8 cellular contexts compared by ENCODE assay signal in the genomic region with DNA sequence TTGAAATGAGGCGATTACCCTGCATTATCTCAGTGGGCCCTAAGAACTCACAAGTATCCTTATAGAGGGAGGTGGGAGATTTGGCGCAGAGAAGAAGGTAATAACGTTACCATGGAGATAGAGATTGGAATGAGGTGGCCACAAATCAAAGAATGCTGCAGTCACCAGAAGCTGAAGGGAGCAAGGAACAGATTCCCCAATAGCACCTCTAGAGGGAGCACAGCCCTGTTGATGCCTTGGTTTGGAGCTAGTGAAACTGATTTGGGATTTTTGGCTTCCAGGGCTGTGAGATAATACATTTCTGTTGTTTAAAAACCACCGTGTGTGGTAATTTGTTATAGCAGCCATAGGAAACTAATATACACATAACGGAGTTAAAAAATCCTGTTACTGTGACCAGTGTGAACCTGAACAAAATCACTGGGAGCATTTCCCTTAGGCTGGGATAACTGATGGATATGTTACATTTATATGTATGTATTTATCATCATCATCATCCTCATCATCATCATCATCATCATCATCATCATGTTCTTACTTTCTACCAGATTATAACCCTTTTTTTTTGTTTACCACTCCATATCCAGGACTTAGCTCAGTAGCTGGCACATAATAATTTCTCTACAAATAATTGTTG.
DNase-seq lines count a peak whose midpoint lies in the region; ATAC-seq and TF ChIP-seq lines count a peak whose summit lies in the region.

No MANE protein-coding gene starts in this region.

- no peak overlapping the region for H3K4me3 Mint-ChIP-seq in activated T-helper 17 cell treated with anti-CD3 and anti-CD28 coated beads, Interleukin-2, amount 50 U/mL, for 72 hours
- no peak overlapping the region for H3K4me3 Mint-ChIP-seq in activated naive CD8-positive, alpha-beta T cell treated with anti-CD3 and anti-CD28 coated beads, Interleukin-2, amount 50 U/mL, for 24 hours

- no peaks in the 10 kb centered on the region for H3K27me3 ChIP-seq in uterus

- peak; percentile 68 for ATAC-seq in HG02642 (IDR thresholded peaks at IDR 0.05; ENCODE audit: poor library complexity, unreplicated experiment)
- ATAC-seq in activated T-helper 17 cell treated with anti-CD3 and anti-CD28 coated beads, Interleukin-2, amount 50 U/mL, for 72 hours (replicated peaks), result no peak
- ATAC-seq in activated naive CD8-positive, alpha-beta T cell treated with anti-CD3 and anti-CD28 coated beads, Interleukin-2, amount 50 U/mL, for 24 hours, result no peak

- no peaks in the 10 kb centered on the region for H3K36me3 ChIP-seq in uterus

- H3K27ac Mint-ChIP-seq in activated T-helper 17 cell treated with anti-CD3 and anti-CD28 coated beads, Interleukin-2, amount 50 U/mL, for 72 hours, result no peak overlapping the region
- H3K27ac Mint-ChIP-seq in activated naive CD8-positive, alpha-beta T cell treated with anti-CD3 and anti-CD28 coated beads, Interleukin-2, amount 50 U/mL, for 24 hours, result no peak overlapping the region

- H3K9me3 Mint-ChIP-seq in activated T-helper 17 cell treated with anti-CD3 and anti-CD28 coated beads, Interleukin-2, amount 50 U/mL, for 72 hours, result peaks cover 6% of the 10 kb centered on the region
- peaks cover 6% of the 10 kb centered on the region for H3K9me3 Mint-ChIP-seq in activated naive CD8-positive, alpha-beta T cell treated with anti-CD3 and anti-CD28 coated beads, Interleukin-2, amount 50 U/mL, for 24 hours

- intact Hi-C loops in uterus (cut with DNase I; ENCODE audit: low total_unique reads), result loop anchor here (10.0 kb wide), 1 partner anchor 427 kb away; no protein-coding TSS in a partner anchor

- TF ChIP-seq POLR2A in uterus (IDR thresholded peaks at IDR 0.05), result no peak

- DNase-seq in GM12865 (ENCODE audit: low read depth) (peak; percentile 46), NCI-H146 treated with DMSO at 0.1 percent for 48 hours (lab: John Stamatoyannopoulos, UW; ENCODE audit: unreplicated experiment) (peak; percentile 45), astrocyte of the hippocampus (ENCODE audit: low read depth, low spot score) (peak; percentile 83), islet precursor cell (peak; percentile 85), uterus (peak; percentile 22 to 31)
- DNase-seq in activated naive CD8-positive, alpha-beta T cell treated with anti-CD3 and anti-CD28 coated beads, Interleukin-2, amount 50 U/mL, for 24 hours, result no peak

- H3K4me3 ChIP-seq in GM12865 (ENCODE audit: low read depth, low read length), result no peak overlapping the region
- H3K4me3 ChIP-seq in uterus, result no peak overlapping the region

- H3K36me3 Mint-ChIP-seq in activated T-helper 17 cell treated with anti-CD3 and anti-CD28 coated beads, Interleukin-2, amount 50 U/mL, for 72 hours (ENCODE audit: low read depth), result no peaks in the 10 kb centered on the region
- no peaks in the 10 kb centered on the region for H3K36me3 Mint-ChIP-seq in activated naive CD8-positive, alpha-beta T cell treated with anti-CD3 and anti-CD28 coated beads, Interleukin-2, amount 50 U/mL, for 24 hours (ENCODE audit: low read depth)

- peaks cover 0 to 5% of the 10 kb centered on the region in 2 donors for H3K4me1 ChIP-seq in uterus

- no peaks in the 10 kb centered on the region for H3K9me3 ChIP-seq in uterus

- no peaks in the 10 kb centered on the region for H3K4me1 Mint-ChIP-seq in activated T-helper 17 cell treated with anti-CD3 and anti-CD28 coated beads, Interleukin-2, amount 50 U/mL, for 72 hours
- no peaks in the 10 kb centered on the region for H3K4me1 Mint-ChIP-seq in activated naive CD8-positive, alpha-beta T cell treated with anti-CD3 and anti-CD28 coated beads, Interleukin-2, amount 50 U/mL, for 24 hours

- TF ChIP-seq CTCF in GM12865 (IDR thresholded peaks at IDR 0.05; ENCODE audit: insufficient read depth, low read depth, low read length, missing control alignments) (peak; percentile 66), uterus (IDR thresholded peaks at IDR 0.05) (peak; percentile 44 to 67 (median 54))

- H3K27ac ChIP-seq in uterus, result no peak overlapping the region

- no peaks in the 10 kb centered on the region for H3K27me3 Mint-ChIP-seq in activated T-helper 17 cell treated with anti-CD3 and anti-CD28 coated beads, Interleukin-2, amount 50 U/mL, for 72 hours
- H3K27me3 Mint-ChIP-seq in activated naive CD8-positive, alpha-beta T cell treated with anti-CD3 and anti-CD28 coated beads, Interleukin-2, amount 50 U/mL, for 24 hours, result no peaks in the 10 kb centered on the region
